Comparison of ENCODE assay signal across 8 cellular contexts in genomic region chr19:45340232-45340898, GRCh38. TPM values are rescaled to one million over a fixed set of nuclear protein-coding genes. Genes with fewer than 3 reads are reported as not detected.
DNase-seq lines count a peak whose midpoint lies in the region; ATAC-seq, FAIRE-seq and TF ChIP-seq lines count a peak whose summit lies in the region.

Gene KLC3 (plus strand): TSS chr19:45340750. CDS start chr19:45345542, 4,792 bp downstream.

- no peak within 1 kb of the TSS for H3K27ac Mint-ChIP-seq in stimulated activated naive CD8-positive, alpha-beta T cell treated with anti-CD3 and anti-CD28 coated beads, Interleukin-15, amount 100 ng/mL, for 72 hours

- TF ChIP-seq POLR2A in H54 (IDR thresholded peaks at IDR 0.05; ENCODE audit: low read depth, low read length): no peak

- H3K4me3 Mint-ChIP-seq in stimulated activated naive CD8-positive, alpha-beta T cell treated with anti-CD3 and anti-CD28 coated beads, Interleukin-15, amount 100 ng/mL, for 72 hours: peak within 1 kb of the TSS; percentile 78

- peaks cover 6% of the 10 kb centered on the region for H3K4me1 Mint-ChIP-seq in stimulated activated naive CD8-positive, alpha-beta T cell treated with anti-CD3 and anti-CD28 coated beads, Interleukin-15, amount 100 ng/mL, for 72 hours

- no peaks in the 10 kb centered on the region for H3K9me3 Mint-ChIP-seq in stimulated activated naive CD8-positive, alpha-beta T cell treated with anti-CD3 and anti-CD28 coated beads, Interleukin-15, amount 100 ng/mL, for 72 hours

- ATAC-seq in stimulated activated naive CD8-positive, alpha-beta T cell treated with anti-CD3 and anti-CD28 coated beads, Interleukin-15, amount 100 ng/mL, for 72 hours: peak; percentile 26

- H3K4me3 ChIP-seq in GM06990 (replicated peaks; ENCODE audit: low read depth, low read length): no peak within 1 kb of the TSS; the same call in 1 of the 2 replicates

- no peak for TF ChIP-seq CTCF in GM06990 (IDR thresholded peaks at IDR 0.05; ENCODE audit: insufficient read depth, low read length, poor library complexity, severe bottlenecking)

- peaks cover 36% of the 10 kb centered on the region for H3K27me3 Mint-ChIP-seq in stimulated activated naive CD8-positive, alpha-beta T cell treated with anti-CD3 and anti-CD28 coated beads, Interleukin-15, amount 100 ng/mL, for 72 hours

- DNase-seq in GM06990 (ENCODE audit: extremely low read depth, insufficient read length) (peak; percentile 42), NCI-H774 (lab: John Stamatoyannopoulos, UW) (peak; percentile 52), kidney tubule cell (ENCODE audit: low spot score) (peak; percentile 62), mesenteric fat pad (ENCODE audit: low spot score) (no peak), H4 (ENCODE audit: low spot score) (no peak), H54 (ENCODE audit: insufficient read length, low spot score) (no peak)
- peak; percentile 38 for DNase-seq in activated naive CD4-positive, alpha-beta T cell treated with anti-CD3 and anti-CD28 coated beads, Interleukin-2, amount 50 U/mL, for 16 hours
- DNase-seq in stimulated activated naive CD8-positive, alpha-beta T cell treated with anti-CD3 and anti-CD28 coated beads, Interleukin-15, amount 100 ng/mL, for 72 hours: peak in 1 of 2 donors; percentile 25

- no peak for FAIRE-seq in H54 (lab: Jason Lieb, UNC)

- no peaks in the 10 kb centered on the region; the same call in 1 of the 2 replicates for H3K27me3 ChIP-seq in GM06990 (replicated peaks; ENCODE audit: control insufficient read depth, insufficient read depth, low read length)

- H3K36me3 ChIP-seq in GM06990 (ENCODE audit: control insufficient read depth, insufficient read depth, low read length): no peaks in the 10 kb centered on the region

RNA-seq across cellular contexts. Expression of gene KLC3, which starts in this region (rescaled TPM):
- not detected for total RNA-seq in mesenteric fat pad
- total RNA-seq in H4 (2014; rRNA removed; shearing (Covaris generic)): 0.72 TPM in 1 of 2 replicates, not detected in the other

Comparison
In these comparisons a context has a peak if more than half of its experiments do, and no peak if none do; other contexts are left out.
1. DNase-seq: peak in GM06990 (single experiment), NCI-H774 (single experiment), activated naive CD4-positive, alpha-beta T cell treated with anti-CD3 and anti-CD28 coated beads, Interleukin-2, amount 50 U/mL, for 16 hours (single experiment) and kidney tubule cell (single experiment); none in mesenteric fat pad (single experiment), H4 (single experiment) and H54 (single experiment).